In the genomic region with DNA sequence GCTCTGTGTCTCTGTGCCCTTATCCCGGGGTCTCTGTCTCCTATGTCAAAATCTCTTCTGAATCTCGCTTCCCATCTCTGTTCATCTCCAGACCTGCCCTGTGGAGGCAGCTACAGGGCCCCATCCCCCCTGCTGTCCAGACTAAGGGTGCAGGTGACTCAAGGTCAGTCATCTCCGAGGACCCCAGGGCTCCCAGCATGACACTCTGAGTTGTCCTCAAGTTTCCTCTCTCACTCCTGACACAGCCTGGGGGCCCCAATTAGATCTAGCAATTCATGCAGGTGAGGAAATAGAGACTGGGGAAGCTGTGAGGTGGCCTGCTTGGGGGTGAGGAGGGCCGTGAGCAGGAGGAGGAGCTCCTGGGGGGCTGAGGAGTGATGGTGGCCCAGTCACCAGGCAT, we compare ENCODE assay signal across 25 cellular contexts. TPM values are rescaled to one million over a fixed set of nuclear protein-coding genes. Genes with fewer than 3 reads are reported as not detected.
DNase-seq lines count a peak whose midpoint lies in the region; ATAC-seq, FAIRE-seq and TF ChIP-seq lines count a peak whose summit lies in the region.
"Had no signal": no experiment of that assay in that cellular context is flagged by ENCODE, and none has a peak within 500 bp of the region (broad histone marks: within the 10 kb centered on the region; RNA-seq: fewer than 3 reads in every experiment).

No MANE protein-coding gene starts in this region.

- H3K4me1 ChIP-seq in PC-9 (replicated peaks; ENCODE audit: insufficient read depth) (peaks cover 33% of the 10 kb centered on the region), esophagus squamous epithelium (peaks cover 5 to 20% (median 8%) of the 10 kb centered on the region in 3 donors)

- H3K4me3 ChIP-seq in H7 (ENCODE audit: insufficient read depth, low read depth, low read length) (no peak overlapping the region), PC-9 (no peak overlapping the region), esophagus squamous epithelium (no peak overlapping the region), coronary artery (no peak overlapping the region)
- H3K4me3 ChIP-seq: BLaER1, GM12878 had no signal

- no peaks in the 10 kb centered on the region for H4K20me1 ChIP-seq in PC-9 (ENCODE audit: insufficient read depth)
- H4K20me1 ChIP-seq: BLaER1 had no signal

- H3K4me2 ChIP-seq in PC-9 = 0 out of 2 replicates have a peak overlapping the region, but pooled peaks have one; percentile 19
- H3K4me2 ChIP-seq: BLaER1 had no signal

- 54 to 82% methylated on average over 3 to 4 of the region's 4 CpGs for WGBS in esophagus squamous epithelium, 2 donors

- TF ChIP-seq POLR2A in esophagus squamous epithelium (IDR thresholded peaks at IDR 0.05) = no peak

- intact Hi-C loops in PC-9 (cut with micrococcal nuclease; ENCODE audit: unreplicated experiment) (no loop called here), esophagus squamous epithelium (cut with DNase I) (no loop called here)

- H3K4me3 Mint-ChIP-seq in activated naive CD8-positive, alpha-beta T cell treated with anti-CD3 and anti-CD28 coated beads, Interleukin-2, amount 50 U/mL, for 24 hours = no peak overlapping the region
- H3K4me3 Mint-ChIP-seq: CD14-positive monocyte; CD4-positive, alpha-beta memory T cell; CD8-positive, alpha-beta memory T cell had no signal

- BruUV-seq in PC-9 (replicated peaks; lab: Mats Ljungman, UMichigan) = no TSS peak

- no peak overlapping the region for H2AFZ ChIP-seq in PC-9

- no peak overlapping the region for H3K27ac Mint-ChIP-seq in activated naive CD8-positive, alpha-beta T cell treated with anti-CD3 and anti-CD28 coated beads, Interleukin-2, amount 50 U/mL, for 24 hours
- H3K27ac Mint-ChIP-seq: CD14-positive monocyte; CD4-positive, alpha-beta memory T cell; CD4-positive, CD25-positive, alpha-beta regulatory T cell had no signal

- H3K36me3 Mint-ChIP-seq in activated naive CD8-positive, alpha-beta T cell treated with anti-CD3 and anti-CD28 coated beads, Interleukin-2, amount 50 U/mL, for 24 hours (ENCODE audit: low read depth) = no peaks in the 10 kb centered on the region
- H3K36me3 Mint-ChIP-seq: CD14-positive monocyte; CD4-positive, alpha-beta memory T cell; CD4-positive, CD25-positive, alpha-beta regulatory T cell; CD8-positive, alpha-beta memory T cell had no signal

- TF ChIP-seq CTCF in PC-9 (conservative IDR thresholded peaks at IDR 0.05) = no peak
- TF ChIP-seq CTCF in esophagus squamous epithelium (IDR thresholded peaks at IDR 0.05) = no peak
- TF ChIP-seq CTCF in D721Med (IDR thresholded peaks at IDR 0.05; ENCODE audit: insufficient read depth, missing control alignments) = no peak
- no peak for TF ChIP-seq CTCF in coronary artery (IDR thresholded peaks at IDR 0.05)

- H3K79me2 ChIP-seq in PC-9 (ENCODE audit: low read depth) = no peaks in the 10 kb centered on the region

- H3K9me3 ChIP-seq in PC-9 (ENCODE audit: insufficient read depth, low read depth) (no peaks in the 10 kb centered on the region), esophagus squamous epithelium (no peaks in the 10 kb centered on the region)
- H3K9me3 ChIP-seq: BE2C, BLaER1 had no signal

- DNase-seq in H7 = peak; percentile 32
- DNase-seq in PC-9 = no peak
- DNase-seq in esophagus squamous epithelium (lab: John Stamatoyannopoulos, UW) = no peak
- DNase-seq in D721Med (ENCODE audit: insufficient read length, low spot score) = no peak
- no peak for DNase-seq in activated naive CD8-positive, alpha-beta T cell treated with anti-CD3 and anti-CD28 coated beads, Interleukin-2, amount 50 U/mL, for 24 hours
- DNase-seq in coronary artery (ENCODE audit: low spot score) = no peak
- DNase-seq: 8988T; ACHN; BE2C; C1 segment of cervical spinal cord; CD4-positive, alpha-beta memory T cell; CD4-positive, CD25-positive, alpha-beta regulatory T cell; CD8-positive, alpha-beta memory T cell; COR-L47; DMS79 treated with DMSO at 0.1 percent for 48 hours; GDM1 had no signal

- H3K27me3 ChIP-seq in H7 (ENCODE audit: control insufficient read depth, insufficient read depth, low read length) (peaks cover 17% of the 10 kb centered on the region), PC-9 (ENCODE audit: insufficient read depth, low read depth) (peaks cover 5% of the 10 kb centered on the region; the same call in 1 of the 2 replicates), esophagus squamous epithelium (peaks cover 0 to 46% (median 0%) of the 10 kb centered on the region in 4 donors)

- no peak for FAIRE-seq in D721Med (lab: Jason Lieb, UNC)
- FAIRE-seq: A204.1, GM12878, GM12892, GM18507 had no signal

- no peak overlapping the region for H3K27ac ChIP-seq in PC-9
- peak overlapping the region in 3 of 4 donors; percentile 9 to 61 (median 61) for H3K27ac ChIP-seq in esophagus squamous epithelium
- no peak overlapping the region for H3K27ac ChIP-seq in coronary artery
- H3K27ac ChIP-seq: BLaER1 had no signal

- POLR2A ChIA-PET in PC-9 (lab: Charles Lee; ENCODE audit: unreplicated experiment) = no interaction called here

- H3K36me3 ChIP-seq in H7 (replicated peaks; ENCODE audit: control insufficient read depth, insufficient read depth, low read length) (no peaks in the 10 kb centered on the region), PC-9 (ENCODE audit: low read depth) (no peaks in the 10 kb centered on the region), esophagus squamous epithelium (no peaks in the 10 kb centered on the region)
- H3K36me3 ChIP-seq: BE2C, BLaER1 had no signal

- CTCF ChIA-PET in PC-9 (lab: Charles Lee) = no interaction called here

- H3K4me1 Mint-ChIP-seq in activated naive CD8-positive, alpha-beta T cell treated with anti-CD3 and anti-CD28 coated beads, Interleukin-2, amount 50 U/mL, for 24 hours = peaks cover 13% of the 10 kb centered on the region

- peaks cover 16% of the 10 kb centered on the region; the same call in 1 of the 2 replicates for H3F3A ChIP-seq in PC-9 (ENCODE audit: insufficient read depth, low read depth)

- H3K9me3 Mint-ChIP-seq in activated naive CD8-positive, alpha-beta T cell treated with anti-CD3 and anti-CD28 coated beads, Interleukin-2, amount 50 U/mL, for 24 hours = no peaks in the 10 kb centered on the region
- H3K9me3 Mint-ChIP-seq: CD8-positive, alpha-beta memory T cell had no signal

- ATAC-seq in activated naive CD8-positive, alpha-beta T cell treated with anti-CD3 and anti-CD28 coated beads, Interleukin-2, amount 50 U/mL, for 24 hours = no peak
- no peak for ATAC-seq in HG03342 (IDR thresholded peaks at IDR 0.05; ENCODE audit: unreplicated experiment)
- ATAC-seq: GM12878 had no signal

- H3K27me3 Mint-ChIP-seq in activated naive CD8-positive, alpha-beta T cell treated with anti-CD3 and anti-CD28 coated beads, Interleukin-2, amount 50 U/mL, for 24 hours = peaks cover 27% of the 10 kb centered on the region

- no peaks in the 10 kb centered on the region for H3K9me2 ChIP-seq in PC-9 (ENCODE audit: insufficient read depth)

RNA-seq across cellular contexts. Expression of gene CNFN, which starts 2.1 kb away (rescaled TPM):
- 7.8 and 11.5 TPM in 2 replicates for total RNA-seq in H7 (2014; rRNA removed; shearing (Covaris generic))
- total RNA-seq in PC-9 (2021) (4.9 and 7.8 TPM in 2 replicates), esophagus squamous epithelium (1,000 to 10,000 TPM in 2 of 4 donors, 100 to 1,000 TPM in 2; 530 to 1,759 (median 921) TPM)
- total RNA-seq: A673; CD4-positive, alpha-beta memory T cell; CD4-positive, CD25-positive, alpha-beta regulatory T cell; CD8-positive, alpha-beta memory T cell; GM12878 had no signal

RNA-seq across cellular contexts. Expression of gene LIPE, which starts 35.0 kb away (rescaled TPM):
- total RNA-seq in H7 (2014; rRNA removed; shearing (Covaris generic)) = 7.5 and 8.2 TPM in 2 replicates
- total RNA-seq in PC-9 (2021) (10.7 and 12.7 TPM in 2 replicates), esophagus squamous epithelium (10 to 100 TPM in 1 of 4 donors, 1 to 10 TPM in 3; 5.2 to 10.8 (median 7.9) TPM)

RNA-seq across cellular contexts. Expression of gene CXCL17, which starts 50.6 kb away (rescaled TPM):
- not detected in 2 replicates for total RNA-seq in H7 (2014; rRNA removed; shearing (Covaris generic))
- total RNA-seq in PC-9 (2021) = 0.41 TPM in 1 of 2 replicates, not detected in the other
- total RNA-seq in esophagus squamous epithelium = 10 to 100 TPM; 19.3 to 97.7 (median 33.8) TPM
- total RNA-seq: A673; CD4-positive, alpha-beta memory T cell; CD4-positive, CD25-positive, alpha-beta regulatory T cell; CD8-positive, alpha-beta memory T cell; G401; GM12878 had no signal

Comparison
In these comparisons a context has a peak if more than half of its experiments do, and no peak if none do; other contexts are left out.
1. H3K27ac ChIP-seq: peak in esophagus squamous epithelium (3 of 4); none in PC-9 (single experiment) and coronary artery (0 of 2).
2. RNA of gene CNFN, which starts 2.1 kb away (total RNA-seq): 530 to 1,759 TPM in esophagus squamous epithelium; 7.8 to 11.5 TPM in H7 and 4.9 to 7.8 TPM in PC-9; every median in the first group is over 10 times any median in the second.
3. RNA of gene CXCL17, which starts 50.6 kb away (total RNA-seq): 19.3 to 97.7 TPM in esophagus squamous epithelium; 0.41 TPM in PC-9 and not detected in H7; every median in the first group is over 10 times any median in the second.